10 cellular contexts compared by ENCODE assay signal in genomic region chr2:199462167-199462976, GRCh38. TPM values are rescaled to one million over a fixed set of nuclear protein-coding genes. Genes with fewer than 3 reads are reported as not detected.
DNase-seq lines count a peak whose midpoint lies in the region; ATAC-seq, FAIRE-seq and TF ChIP-seq lines count a peak whose summit lies in the region.
"Had no signal": no experiment of that assay in that cellular context is flagged by ENCODE, and none has a peak within 500 bp of the region (broad histone marks: within the 10 kb centered on the region; RNA-seq: fewer than 3 reads in every experiment).

No MANE protein-coding gene starts in this region.

- H3K9me3 Mint-ChIP-seq in CD8-positive, alpha-beta memory T cell = peaks cover 7 to 28% (median 22%) of the 10 kb centered on the region in 5 donors

- WGBS in H1 (ENCODE audit: extremely low coverage in 1 of 2, insufficient coverage in 1 of 2, insufficient read length in 1 of 2, insufficient replicate concordance in 2 of 2, low coverage in 1 of 2, low lambda C conversion rate in 2 of 2, missing lambda C conversion rate in 1 of 2), 2 experiments = 1% methylated on average over 33 of the region's 60 CpGs; no CpG with 5 or more reads in 1 of the 2 experiments

- H3K9ac ChIP-seq in NT2/D1 (ENCODE audit: insufficient read length, low read depth) (peak overlapping the region; percentile 67), H1 (replicated peaks in 1 of 4; ENCODE audit: extremely low read depth in 1 of 4, low read depth in 3 of 4, low read length in 3 of 4) (no peak overlapping the region; a peak in 1 of 7 replicates)

- H3K23ac ChIP-seq in H1 (ENCODE audit: insufficient read length) = no peak overlapping the region

- no peaks in the 10 kb centered on the region for H3K36me3 ChIP-seq in CD8-positive, alpha-beta memory T cell (ENCODE audit: insufficient read depth, low read length)
- H3K36me3 ChIP-seq in NT2/D1 (ENCODE audit: insufficient read depth, insufficient read length, low read length) = no peaks in the 10 kb centered on the region
- peaks cover 0 to 5% (median 0%) of the 10 kb centered on the region in 4 experiments; a peak in 1 of 8 replicates for H3K36me3 ChIP-seq in H1 (ENCODE audit: control insufficient read depth in 2 of 4, insufficient read depth in 4 of 4, low read length in 3 of 4)
- no peaks in the 10 kb centered on the region for H3K36me3 ChIP-seq in osteoblast (ENCODE audit: insufficient read depth, low read length)
- H3K36me3 ChIP-seq: right atrium auricular region, upper lobe of left lung had no signal

- peaks cover 41% of the 10 kb centered on the region for H3K23me2 ChIP-seq in H1 (ENCODE audit: low read depth, low read length)

- peak overlapping the region in 1 of 8 donors; percentile 33 for H3K27ac Mint-ChIP-seq in CD8-positive, alpha-beta memory T cell

- peak overlapping the region; percentile 90; the same call in 1 of the 2 replicates for H2BK20ac ChIP-seq in H1 (ENCODE audit: low read length)

- no peak for DNase-seq in CD8-positive, alpha-beta memory T cell
- DNase-seq in NT2/D1 (ENCODE audit: low read depth, low spot score) (no peak), H1 (ENCODE audit: low read depth in 1 of 2, low spot score in 2 of 2) (peak in 1 of 2 experiments; percentile 78), osteoblast (ENCODE audit: insufficient read length, low spot score, missing footprints) (peak; percentile 95), GDM1 (lab: John Stamatoyannopoulos, UW) (no peak), OCI-M2 (lab: John Stamatoyannopoulos, UW; ENCODE audit: unreplicated experiment) (no peak), NCI-H2107 treated with DMSO at 0.1 percent for 48 hours (lab: John Stamatoyannopoulos, UW; ENCODE audit: unreplicated experiment) (no peak)

- no peak overlapping the region; the same call in 1 of the 2 replicates for H4K8ac ChIP-seq in H1 (ENCODE audit: extremely low read depth, insufficient read depth, low read length)

- H3K4me2 ChIP-seq in H1 (ENCODE audit: insufficient read depth in 1 of 2, low read depth in 2 of 2, low read length in 2 of 2) (peak overlapping the region; percentile 63 to 85), osteoblast (ENCODE audit: insufficient read depth, low read length) (peak overlapping the region; percentile 97)

- no peak for TF ChIP-seq CTCF in H1 (IDR thresholded peaks at IDR 0.05; ENCODE audit: control extremely low read depth in 1 of 3, insufficient read depth in 1 of 3, low read depth in 1 of 3, low read length in 3 of 3)
- TF ChIP-seq CTCF in osteoblast (IDR thresholded peaks at IDR 0.05; ENCODE audit: extremely low read depth, low read depth, low read length) = no peak

- H3K4me3 ChIP-seq in CD8-positive, alpha-beta memory T cell (ENCODE audit: low read length) = no peak overlapping the region
- peak overlapping the region; percentile 59 for H3K4me3 ChIP-seq in NT2/D1 (ENCODE audit: insufficient read length, low read depth)
- peak overlapping the region; percentile 32 to 65 (median 50) for H3K4me3 ChIP-seq in H1 (ENCODE audit: extremely low read depth in 1 of 4, insufficient read depth in 2 of 4, low read depth in 3 of 4, low read length in 4 of 4)
- H3K4me3 ChIP-seq in osteoblast (ENCODE audit: insufficient read depth, low read length) = peak overlapping the region; percentile 87

- H4K20me1 ChIP-seq in H1 (replicated peaks in 1 of 2; ENCODE audit: control insufficient read depth in 1 of 2, insufficient read depth in 2 of 2, low read length in 2 of 2) (peaks cover 2 to 5% of the 10 kb centered on the region in 2 experiments), osteoblast (ENCODE audit: insufficient read depth, low read length) (peaks cover under 1% of the 10 kb centered on the region)

- no peak overlapping the region for H2BK120ac ChIP-seq in H1 (replicated peaks; ENCODE audit: low read depth, low read length)

- H3K4me3 Mint-ChIP-seq in CD8-positive, alpha-beta memory T cell = peak overlapping the region in 5 of 7 donors; percentile 34 to 52 (median 39)

- no peak for TF ChIP-seq POLR2A in H1 (IDR thresholded peaks at IDR 0.05; ENCODE audit: control extremely low read depth in 1 of 2, low read depth in 2 of 2, low read length in 2 of 2)

- H2BK12ac ChIP-seq in H1 (ENCODE audit: low read depth, low read length) = peak overlapping the region; percentile 50; the same call in 1 of the 2 replicates

- H2AK5ac ChIP-seq in H1 (ENCODE audit: low read depth, low read length) = no peak overlapping the region

- H2BK15ac ChIP-seq in H1 (ENCODE audit: low read length) = no peak overlapping the region

- peaks cover 59 to 67% of the 10 kb centered on the region in 2 donors for H3K27me3 Mint-ChIP-seq in CD8-positive, alpha-beta memory T cell

- no peak overlapping the region for H3K4ac ChIP-seq in H1 (replicated peaks; ENCODE audit: insufficient read length, low read depth, low read length)

- no peak for FAIRE-seq in H1 (lab: Jason Lieb, UNC)

- peaks cover 0 to 2% (median 0%) of the 10 kb centered on the region in 3 donors for H3K36me3 Mint-ChIP-seq in CD8-positive, alpha-beta memory T cell

- no peaks in the 10 kb centered on the region for H3K79me2 ChIP-seq in H1 (ENCODE audit: control insufficient read depth in 1 of 2, insufficient read depth in 2 of 2, low read length in 2 of 2)
- peaks cover 61% of the 10 kb centered on the region for H3K79me2 ChIP-seq in osteoblast (ENCODE audit: insufficient read depth, low read length)

- H3K4me1 Mint-ChIP-seq in CD8-positive, alpha-beta memory T cell = peaks cover 16 to 30% (median 23%) of the 10 kb centered on the region in 3 donors

- H2AFZ ChIP-seq in H1 (ENCODE audit: low read length) (no peak overlapping the region; the same call in 1 of the 2 replicates), osteoblast (ENCODE audit: low read length) (peak overlapping the region; percentile 96)

- no peak overlapping the region for H3K56ac ChIP-seq in H1 (replicated peaks; ENCODE audit: insufficient read length, low read depth, low read length)

- CTCF ChIA-PET in CD8-positive, alpha-beta memory T cell (lab: Charles Lee) = no interaction called here
- CTCF ChIA-PET in H1 (lab: Charles Lee; ENCODE audit: partially characterized antibody) = interaction anchor here (0.7 to 12.1 kb wide), 6 partner anchors 9 to 132 kb away, joined by 3 to 298 read pairs (median 4); no protein-coding TSS in a partner anchor

- H3K14ac ChIP-seq in H1 (ENCODE audit: insufficient read length) = no peak overlapping the region

- no peaks in the 10 kb centered on the region for H3K9me3 ChIP-seq in CD8-positive, alpha-beta memory T cell (ENCODE audit: low read length)
- H3K9me3 ChIP-seq in NT2/D1 (ENCODE audit: insufficient read depth, low read length) = no peaks in the 10 kb centered on the region
- no peaks in the 10 kb centered on the region for H3K9me3 ChIP-seq in H1 (ENCODE audit: insufficient read depth in 2 of 2, low read depth in 1 of 2, low read length in 1 of 2)
- no peaks in the 10 kb centered on the region for H3K9me3 ChIP-seq in osteoblast (ENCODE audit: low read depth, low read length)
- H3K9me3 ChIP-seq: right atrium auricular region had no signal

- H3K79me1 ChIP-seq in H1 (ENCODE audit: low read depth, low read length) = no peaks in the 10 kb centered on the region

- no peak overlapping the region for H4K5ac ChIP-seq in H1 (ENCODE audit: insufficient read length, low read depth, low read length)

- no peak overlapping the region for H3K27ac ChIP-seq in CD8-positive, alpha-beta memory T cell (ENCODE audit: low read depth, low read length)
- H3K27ac ChIP-seq in H1 (ENCODE audit: low read depth, low read length) (no peak overlapping the region), osteoblast (ENCODE audit: low read depth, low read length) (peak overlapping the region; percentile 88)
- H3K27ac ChIP-seq: right atrium auricular region, upper lobe of left lung had no signal

- H3K4me1 ChIP-seq in CD8-positive, alpha-beta memory T cell (ENCODE audit: insufficient read depth, low read length) = peaks cover 22% of the 10 kb centered on the region
- peaks cover 3% of the 10 kb centered on the region for H3K4me1 ChIP-seq in NT2/D1 (ENCODE audit: insufficient read depth, insufficient read length)
- peaks cover 0 to 32% (median 11%) of the 10 kb centered on the region in 4 experiments; a peak in 6 of 7 replicates for H3K4me1 ChIP-seq in H1 (replicated peaks in 1 of 4; ENCODE audit: control insufficient read depth in 3 of 4, insufficient read depth in 4 of 4, low read length in 3 of 4)
- peaks cover 3% of the 10 kb centered on the region for H3K4me1 ChIP-seq in osteoblast (ENCODE audit: insufficient read depth, low read length)

- ATAC-seq in HG03521 (IDR thresholded peaks at IDR 0.05; ENCODE audit: unreplicated experiment) = no peak

- TF ChIP-seq EP300 in H1 (IDR thresholded peaks at IDR 0.05; ENCODE audit: borderline replicate concordance in 1 of 2, low read depth in 2 of 2, low read length in 2 of 2) = no peak

- TF ChIP-seq RAD21 in H1 (IDR thresholded peaks at IDR 0.05 in 1 of 2, conservative IDR thresholded peaks at IDR 0.05 in 1 of 2; ENCODE audit: low read depth in 2 of 2, low read length in 2 of 2) = no peak

- H2BK5ac ChIP-seq in H1 (ENCODE audit: low read depth, low read length) = peak overlapping the region; percentile 35; the same call in 1 of the 2 replicates

- H3K18ac ChIP-seq in H1 (ENCODE audit: extremely low read depth, low read length) = 0 out of 2 replicates have a peak overlapping the region, but pooled peaks have one; percentile 32

- no peak overlapping the region for H4K91ac ChIP-seq in H1 (replicated peaks; ENCODE audit: insufficient read length, low read length)

- peaks cover 72% of the 10 kb centered on the region for H3K27me3 ChIP-seq in CD8-positive, alpha-beta memory T cell (ENCODE audit: insufficient read depth, low read length, poor library complexity, severe bottlenecking)
- H3K27me3 ChIP-seq in NT2/D1 (ENCODE audit: insufficient read depth, insufficient read length) (peaks cover 80% of the 10 kb centered on the region), H1 (replicated peaks in 1 of 4; ENCODE audit: control insufficient read depth in 3 of 4, extremely low read depth in 1 of 4, insufficient read depth in 3 of 4, low read length in 3 of 4) (peaks cover 43 to 83% (median 65%) of the 10 kb centered on the region in 4 experiments), osteoblast (ENCODE audit: insufficient read depth, low read length) (peaks cover 30% of the 10 kb centered on the region)

- POLR2A ChIA-PET in CD8-positive, alpha-beta memory T cell (lab: Charles Lee) = no interaction called here
- POLR2A ChIA-PET in H1 (lab: Charles Lee; ENCODE audit: partially characterized antibody) = interaction anchor here (0.9 kb wide), 1 partner anchor 9 kb away, joined by 3 read pairs; no protein-coding TSS in a partner anchor

RNA-seq across cellular contexts. Expression of gene SATB2, which starts 4.6 kb away (rescaled TPM):
- under 1 TPM; 0.09 to 0.13 TPM for total RNA-seq in CD8-positive, alpha-beta memory T cell
- not detected for polyA plus RNA-seq in CD8-positive, alpha-beta memory T cell
- total RNA-seq in H1 (2021; fragmentation: NEBNext Ultra II Directional; extraction: Animal tissue kit (Norgen Biotek cat#: 25700)) = 5.1 and 5.7 TPM in 2 replicates
- polyA plus RNA-seq in H1 (2011; rRNA removed) = 1.3 and 1.4 TPM in 2 replicates
- 1.6 TPM for polyA plus RNA-seq in H1 (2011; cell fraction: cytosol; rRNA removed)
- polyA plus RNA-seq in H1 (2011; cell fraction: nucleus; rRNA removed) = 4.4 TPM
- polyA plus RNA-seq in H1 (2012, experiment 1 of 2) = 1.4 to 3.3 TPM (median 2.1 TPM) in 4 replicates
- polyA plus RNA-seq in H1 (2012, experiment 2 of 2) = 0.41 TPM
- 2.7 TPM for polyA plus RNA-seq in H1 (2013, experiment 1 of 2)
- 2.7 TPM for polyA plus RNA-seq in H1 (2013, experiment 2 of 2)
- 4.3 and 6.1 TPM in 2 replicates for polyA minus RNA-seq in H1 (2011; rRNA and poly(A)+ RNA removed)
- 2.6 TPM for polyA minus RNA-seq in H1 (2011; cell fraction: cytosol; rRNA and poly(A)+ RNA removed)
- 12.3 TPM for polyA minus RNA-seq in H1 (2011; cell fraction: nucleus; rRNA and poly(A)+ RNA removed)
- total RNA-seq in osteoblast = 53.2 and 54.5 TPM in 2 replicates
